In genomic region chr6:116530436-116530835, GRCh38 we compare ENCODE assay signal across 18 cellular contexts. TPM values are rescaled to one million over a fixed set of nuclear protein-coding genes. Genes with fewer than 3 reads are reported as not detected.
A peak's percentile ranks its signal among the peaks of the same experiment; 100 is the strongest.
DNase-seq lines count a peak whose midpoint lies in the region; ATAC-seq and TF ChIP-seq lines count a peak whose summit lies in the region.
"Had no signal": no experiment of that assay in that cellular context is flagged by ENCODE, and none has a peak within 500 bp of the region (broad histone marks: within the 10 kb centered on the region; RNA-seq: fewer than 3 reads in every experiment).

No MANE protein-coding gene starts in this region.

- ATAC-seq in HG03460 (IDR thresholded peaks at IDR 0.05; ENCODE audit: unreplicated experiment) = no peak
- ATAC-seq in HG03175 (IDR thresholded peaks at IDR 0.05; ENCODE audit: unreplicated experiment) = no peak
- ATAC-seq: activated T-cell treated with anti-CD3 and anti-CD28 coated beads, Interleukin-2, amount 50 U/mL, for 72 hours had no signal

- H3K4me3 Mint-ChIP-seq in nephron = no peak overlapping the region
- H3K4me3 Mint-ChIP-seq: activated CD4-positive, alpha-beta T cell treated with anti-CD3 and anti-CD28 coated beads, Interleukin-2, amount 10 ng/mL, durations not matched to agents 7 days and 5 days; activated T-cell treated with anti-CD3 and anti-CD28 coated beads, Interleukin-2, amount 50 U/mL, for 72 hours; memory B cell had no signal

- peak; percentile 76 for DNase-seq in H4 (ENCODE audit: low spot score)
- peak; percentile 29 for DNase-seq in NCI-H2081 treated with DMSO at 0.1 percent for 48 hours (lab: John Stamatoyannopoulos, UW)
- DNase-seq in SHP77 (lab: John Stamatoyannopoulos, UW) = peak; percentile 50 to 70
- DNase-seq in cortex of kidney (lab: John Stamatoyannopoulos, UW) = no peak
- no peak for DNase-seq in HK-2 (ENCODE audit: unreplicated experiment)
- DNase-seq: activated CD4-positive, alpha-beta T cell treated with anti-CD3 and anti-CD28 coated beads, Interleukin-2, amount 10 ng/mL, durations not matched to agents 7 days and 5 days; activated T-cell treated with anti-CD3 and anti-CD28 coated beads, Interleukin-2, amount 50 U/mL, for 72 hours; adrenal gland; GF-D8; KG1; NCI-H524 treated with DMSO at 0.1 percent for 48 hours; stimulated activated naive CD4-positive, alpha-beta T cell; uterus had no signal

- no peak for TF ChIP-seq CTCF in nephron (IDR thresholded peaks at IDR 0.05; ENCODE audit: unreplicated experiment in 3 of 3)

- peaks cover 14% of the 10 kb centered on the region for H3K27me3 Mint-ChIP-seq in nephron (ENCODE audit: low read depth)
- H3K27me3 Mint-ChIP-seq: memory B cell had no signal

- H3K9me3 Mint-ChIP-seq in nephron = no peaks in the 10 kb centered on the region
- H3K9me3 Mint-ChIP-seq: activated CD4-positive, alpha-beta T cell treated with anti-CD3 and anti-CD28 coated beads, Interleukin-2, amount 10 ng/mL, durations not matched to agents 7 days and 5 days; activated T-cell treated with anti-CD3 and anti-CD28 coated beads, Interleukin-2, amount 50 U/mL, for 72 hours; memory B cell had no signal

- no peaks in the 10 kb centered on the region for H3K36me3 Mint-ChIP-seq in nephron (ENCODE audit: low read depth)
- H3K36me3 Mint-ChIP-seq: memory B cell had no signal

- peaks cover 13% of the 10 kb centered on the region for H3K4me1 Mint-ChIP-seq in nephron
- H3K4me1 Mint-ChIP-seq: activated CD4-positive, alpha-beta T cell treated with anti-CD3 and anti-CD28 coated beads, Interleukin-2, amount 10 ng/mL, durations not matched to agents 7 days and 5 days had no signal

- peak overlapping the region in 2 of 3 experiments; percentile 15 to 65 for H3K27ac Mint-ChIP-seq in nephron
- H3K27ac Mint-ChIP-seq: activated CD4-positive, alpha-beta T cell treated with anti-CD3 and anti-CD28 coated beads, Interleukin-2, amount 10 ng/mL, durations not matched to agents 7 days and 5 days; activated T-cell treated with anti-CD3 and anti-CD28 coated beads, Interleukin-2, amount 50 U/mL, for 72 hours; memory B cell had no signal

RNA-seq across cellular contexts. Expression of gene TRAPPC3L, which starts 15.0 kb away (rescaled TPM):
- total RNA-seq in H4 (2014; rRNA removed; shearing (Covaris generic)) = 0.17 TPM in 1 of 2 replicates, not detected in the other
- total RNA-seq: activated CD4-positive, alpha-beta T cell treated with anti-CD3 and anti-CD28 coated beads, Interleukin-2, amount 10 ng/mL, durations not matched to agents 7 days and 5 days; activated T-cell treated with anti-CD3 and anti-CD28 coated beads, Interleukin-2, amount 50 U/mL, for 72 hours had no signal

RNA-seq across cellular contexts. Expression of gene CALHM5, which starts 19.0 kb away (rescaled TPM):
- 7.1 and 8.7 TPM in 2 replicates for total RNA-seq in H4 (2014; rRNA removed; shearing (Covaris generic))
- total RNA-seq: activated CD4-positive, alpha-beta T cell treated with anti-CD3 and anti-CD28 coated beads, Interleukin-2, amount 10 ng/mL, durations not matched to agents 7 days and 5 days; activated T-cell treated with anti-CD3 and anti-CD28 coated beads, Interleukin-2, amount 50 U/mL, for 72 hours had no signal

RNA-seq across cellular contexts. Expression of gene CALHM4, which starts 23.1 kb away (rescaled TPM):
- total RNA-seq in H4 (2014; rRNA removed; shearing (Covaris generic)) = 0.39 TPM in 1 of 2 replicates, not detected in the other
- total RNA-seq: activated CD4-positive, alpha-beta T cell treated with anti-CD3 and anti-CD28 coated beads, Interleukin-2, amount 10 ng/mL, durations not matched to agents 7 days and 5 days; activated T-cell treated with anti-CD3 and anti-CD28 coated beads, Interleukin-2, amount 50 U/mL, for 72 hours; adrenal gland; skeletal muscle tissue; uterus had no signal

RNA-seq across cellular contexts. Expression of gene RWDD1, which starts 40.9 kb away (rescaled TPM):
- total RNA-seq in H4 (2014; rRNA removed; shearing (Covaris generic)) = 31.0 and 32.5 TPM in 2 replicates

Comparison
In these comparisons a context has a peak if more than half of its experiments do, and no peak if none do; other contexts are left out.
1. DNase-seq: peak in H4 (single experiment), NCI-H2081 treated with DMSO at 0.1 percent for 48 hours (single experiment) and SHP77 (2 of 2); none in cortex of kidney (single experiment) and HK-2 (single experiment).